ENCODE assay signal across 24 cellular contexts in genomic region chr6:150253489-150253888, GRCh38.
"Had no signal": no experiment of that assay in that cellular context is flagged by ENCODE, and none has a peak within 500 bp of the region (broad histone marks: within the 10 kb centered on the region; RNA-seq: fewer than 3 reads in every experiment).

No MANE protein-coding gene starts in this region.

- H3K9ac ChIP-seq: parathyroid adenoma had no signal

- H3K36me3 ChIP-seq: adrenal gland, heart left ventricle, left ventricle myocardium inferior, spleen, transverse colon had no signal

- H3K4me3 Mint-ChIP-seq: activated B cell treated with CpG ODN at 0.5 μM for 24 hours; activated CD8-positive, alpha-beta T cell treated with anti-CD3 and anti-CD28 coated beads for 36 hours; activated naive CD8-positive, alpha-beta T cell; activated T-cell treated with anti-CD3 and anti-CD28 coated beads, Interleukin-2, amount 50 U/mL, for 4 hours; activated T-helper 17 cell treated with anti-CD3 and anti-CD28 coated beads, Interleukin-2, amount 50 U/mL, for 72 hours had no signal

- H3K9me3 Mint-ChIP-seq: activated B cell treated with CpG ODN at 0.5 μM for 24 hours; activated CD8-positive, alpha-beta T cell treated with anti-CD3 and anti-CD28 coated beads for 36 hours; activated T-cell treated with anti-CD3 and anti-CD28 coated beads, Interleukin-2, amount 50 U/mL, for 4 hours had no signal

- H3K4me3 ChIP-seq: adrenal gland, coronary artery, dorsolateral prefrontal cortex, heart left ventricle, left ventricle myocardium inferior, lung, right atrium auricular region, spleen, transverse colon had no signal

- H3K27ac ChIP-seq: adrenal gland, coronary artery, dorsolateral prefrontal cortex, heart left ventricle, left ventricle myocardium inferior, parathyroid adenoma, spleen, transverse colon had no signal

- H2AFZ ChIP-seq: parathyroid adenoma had no signal

- H3K27me3 ChIP-seq: adrenal gland, right atrium auricular region, transverse colon had no signal

- H3K4me1 ChIP-seq: adrenal gland, parathyroid adenoma, spleen, transverse colon had no signal

- H3K4me1 Mint-ChIP-seq: activated B cell treated with CpG ODN at 0.5 μM for 24 hours had no signal

- H3K36me3 Mint-ChIP-seq: activated naive CD8-positive, alpha-beta T cell had no signal

- DNase-seq: activated B cell treated with CpG ODN at 0.5 μM for 24 hours; activated CD4-positive, alpha-beta T cell treated with anti-CD3 and anti-CD28 coated beads, Interleukin-2, amount 50 U/mL, for 1 hour; activated CD8-positive, alpha-beta T cell treated with anti-CD3 and anti-CD28 coated beads for 36 hours; activated T-cell treated with anti-CD3 and anti-CD28 coated beads, Interleukin-2, amount 50 U/mL, for 4 hours; adrenal gland; aorta; dorsolateral prefrontal cortex; effector memory CD4-positive, alpha-beta T cell; erythroblast; heart left ventricle; hypothalamus; left ventricle myocardium inferior; nucleus accumbens; spleen; stimulated activated CD4-positive, alpha-beta T cell treated with anti-CD3 and anti-CD28 coated beads, Interleukin-2, amount 100 ng/mL, for 48 hours; stimulated activated naive CD4-positive, alpha-beta T cell treated with Interleukin-2 at 50 U/mL for 16 hours; transverse colon had no signal

- H3K27ac Mint-ChIP-seq: activated B cell treated with CpG ODN at 0.5 μM for 24 hours; activated CD8-positive, alpha-beta T cell treated with anti-CD3 and anti-CD28 coated beads for 36 hours; activated naive CD8-positive, alpha-beta T cell; activated T-helper 17 cell treated with anti-CD3 and anti-CD28 coated beads, Interleukin-2, amount 50 U/mL, for 72 hours had no signal

- H3K9me3 ChIP-seq: adrenal gland, left ventricle myocardium inferior, right atrium auricular region, transverse colon had no signal

- H3K79me2 ChIP-seq: parathyroid adenoma had no signal

- H3K27me3 Mint-ChIP-seq: brain had no signal
